22 cellular contexts compared by ENCODE assay signal in the genomic region with DNA sequence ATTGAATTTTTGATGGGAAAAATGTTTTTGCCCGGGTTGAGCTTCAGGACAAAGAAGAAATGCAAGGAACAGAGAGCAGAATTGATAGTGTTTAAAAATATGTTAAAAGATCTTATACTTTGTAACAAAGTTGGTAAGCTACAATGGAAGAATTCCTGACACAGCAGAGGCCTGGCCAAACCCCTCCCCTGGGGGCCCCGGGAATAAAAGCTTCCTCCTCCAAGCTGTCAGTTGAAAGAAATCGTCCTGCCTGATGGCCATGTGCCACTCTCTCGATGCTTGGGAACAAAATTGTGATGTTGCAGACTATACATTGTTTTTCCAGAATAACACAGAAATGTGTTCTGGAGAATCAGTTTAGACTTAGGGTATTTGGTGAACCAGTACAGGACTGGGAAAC. TPM values are rescaled to one million over a fixed set of nuclear protein-coding genes. Genes with fewer than 3 reads are reported as not detected.
DNase-seq lines count a peak whose midpoint lies in the region; ATAC-seq, FAIRE-seq and TF ChIP-seq lines count a peak whose summit lies in the region.
"Had no signal": no experiment of that assay in that cellular context is flagged by ENCODE, and none has a peak within 500 bp of the region (broad histone marks: within the 10 kb centered on the region; RNA-seq: fewer than 3 reads in every experiment).

No MANE protein-coding gene starts in this region.

- no peak overlapping the region for H2AK5ac ChIP-seq in H1 (ENCODE audit: low read depth, low read length)

- peaks cover 4 to 13% (median 7%) of the 10 kb centered on the region in 4 experiments; a peak in 5 of 7 replicates for H3K4me1 ChIP-seq in H1 (replicated peaks in 1 of 4; ENCODE audit: control insufficient read depth in 3 of 4, insufficient read depth in 4 of 4, low read length in 3 of 4)
- peaks cover 0 to 17% (median 4%) of the 10 kb centered on the region in 9 donors for H3K4me1 ChIP-seq in heart right ventricle
- H3K4me1 ChIP-seq in muscle layer of duodenum (ENCODE audit: control insufficient read depth in 1 of 2, insufficient read depth in 2 of 2, low read length in 2 of 2), result peaks cover 0 to 5% of the 10 kb centered on the region in 2 donors
- H3K4me1 ChIP-seq in upper lobe of right lung, result no peaks in the 10 kb centered on the region

- no peak for TF ChIP-seq EP300 in H1 (IDR thresholded peaks at IDR 0.05; ENCODE audit: borderline replicate concordance in 1 of 2, low read depth in 2 of 2, low read length in 2 of 2)

- H3K56ac ChIP-seq in H1 (replicated peaks; ENCODE audit: insufficient read length, low read depth, low read length), result no peak overlapping the region

- no peak overlapping the region for H4K91ac ChIP-seq in H1 (replicated peaks; ENCODE audit: insufficient read length, low read length)

- H3K79me2 ChIP-seq in H1 (ENCODE audit: control insufficient read depth in 1 of 2, insufficient read depth in 2 of 2, low read length in 2 of 2), result no peaks in the 10 kb centered on the region

- TF ChIP-seq CTCF in H1 (IDR thresholded peaks at IDR 0.05; ENCODE audit: control extremely low read depth in 1 of 3, insufficient read depth in 1 of 3, low read depth in 1 of 3, low read length in 3 of 3), result no peak
- no peak for TF ChIP-seq CTCF in heart right ventricle (IDR thresholded peaks at IDR 0.05)
- TF ChIP-seq CTCF in upper lobe of right lung (IDR thresholded peaks at IDR 0.05), result no peak

- no peak overlapping the region for H2BK5ac ChIP-seq in H1 (ENCODE audit: low read depth, low read length)

- no peak overlapping the region for H2AFZ ChIP-seq in H1 (ENCODE audit: low read length)
- H2AFZ ChIP-seq: PC-9 had no signal

- intact Hi-C loops in heart right ventricle (cut with DNase I), result no loop called here
- intact Hi-C loops in upper lobe of right lung (cut with DNase I), result no loop called here

- H3K4me3 ChIP-seq in H1 (ENCODE audit: extremely low read depth in 1 of 4, insufficient read depth in 2 of 4, low read depth in 3 of 4, low read length in 4 of 4) (no peak overlapping the region), heart right ventricle (no peak overlapping the region), muscle layer of duodenum (ENCODE audit: low read depth in 1 of 2, low read length in 2 of 2) (no peak overlapping the region), upper lobe of right lung (no peak overlapping the region)
- H3K4me3 ChIP-seq: PC-9 had no signal

- no peak overlapping the region for H3K18ac ChIP-seq in H1 (ENCODE audit: extremely low read depth, low read length)

- DNase-seq in H1 (ENCODE audit: low read depth in 1 of 2, low spot score in 2 of 2) (no peak), heart right ventricle (peak in 1 of 2 donors; percentile 48), upper lobe of right lung (peak; percentile 60), NCI-H2081 (lab: John Stamatoyannopoulos, UW) (no peak), NCI-H1930 (lab: John Stamatoyannopoulos, UW) (no peak), urothelium cell line (ENCODE audit: low spot score) (no peak)
- DNase-seq: C1 segment of cervical spinal cord; CD4-positive, alpha-beta memory T cell; COR-L47; DMS53; H9; KBM-7; NCI-H1105 treated with DMSO at 0.1 percent for 48 hours; NCI-H146; NCI-H2029; NCI-H446 treated with DMSO at 0.1 percent for 48 hours; NCI-H526 treated with DMSO at 0.1 percent for 48 hours; PC-9; SHP77 treated with DMSO at 0.1 percent for 48 hours had no signal

- H3K27ac ChIP-seq in H1 (ENCODE audit: low read depth, low read length) (no peak overlapping the region), heart right ventricle (peak overlapping the region in 3 of 10 donors; percentile 1 to 16 (median 6)), muscle layer of duodenum (ENCODE audit: low read length) (peak overlapping the region; percentile 8), upper lobe of right lung (no peak overlapping the region)
- H3K27ac ChIP-seq: PC-9 had no signal

- no peak overlapping the region for H2BK20ac ChIP-seq in H1 (ENCODE audit: low read length)

- no peaks in the 10 kb centered on the region for H3K9me3 ChIP-seq in H1 (ENCODE audit: insufficient read depth in 2 of 2, low read depth in 1 of 2, low read length in 1 of 2)
- H3K9me3 ChIP-seq in heart right ventricle, result peaks cover 0 to 11% (median 0%) of the 10 kb centered on the region in 11 donors
- H3K9me3 ChIP-seq in muscle layer of duodenum (ENCODE audit: control insufficient read depth in 1 of 2, low read length in 2 of 2), result peaks cover 0 to 8% of the 10 kb centered on the region in 2 donors
- no peaks in the 10 kb centered on the region for H3K9me3 ChIP-seq in upper lobe of right lung

- H3K27me3 ChIP-seq in H1 (replicated peaks in 1 of 4; ENCODE audit: control insufficient read depth in 3 of 4, extremely low read depth in 1 of 4, insufficient read depth in 3 of 4, low read length in 3 of 4) (peaks cover 0 to 3% (median 0%) of the 10 kb centered on the region in 4 experiments; a peak in 3 of 7 replicates), heart right ventricle (peaks cover 0 to 39% (median 7%) of the 10 kb centered on the region in 7 donors), muscle layer of duodenum (ENCODE audit: low read depth, low read length) (no peaks in the 10 kb centered on the region), upper lobe of right lung (no peaks in the 10 kb centered on the region)

- no peaks in the 10 kb centered on the region for H3K36me3 ChIP-seq in H1 (ENCODE audit: control insufficient read depth in 2 of 4, insufficient read depth in 4 of 4, low read length in 3 of 4)
- no peaks in the 10 kb centered on the region for H3K36me3 ChIP-seq in heart right ventricle
- no peaks in the 10 kb centered on the region for H3K36me3 ChIP-seq in muscle layer of duodenum (ENCODE audit: control insufficient read depth in 1 of 2, insufficient read depth in 2 of 2, low read length in 2 of 2)
- H3K36me3 ChIP-seq in upper lobe of right lung, result no peaks in the 10 kb centered on the region

- no peak overlapping the region for H3K14ac ChIP-seq in H1 (ENCODE audit: insufficient read length)

- H3K4ac ChIP-seq in H1 (replicated peaks; ENCODE audit: insufficient read length, low read depth, low read length), result no peak overlapping the region

- 64% methylated on average over 4 of the region's 4 CpGs; no CpG with 5 or more reads in 1 of the 2 experiments for WGBS in H1 (ENCODE audit: extremely low coverage in 1 of 2, insufficient coverage in 1 of 2, insufficient read length in 1 of 2, insufficient replicate concordance in 2 of 2, low coverage in 1 of 2, low lambda C conversion rate in 2 of 2, missing lambda C conversion rate in 1 of 2), 2 experiments
- WGBS in heart right ventricle, 2 donors, result 23 to 30% methylated on average over 4 of the region's 4 CpGs

- no peak overlapping the region for H2BK15ac ChIP-seq in H1 (ENCODE audit: low read length)

- H4K8ac ChIP-seq in H1 (ENCODE audit: extremely low read depth, insufficient read depth, low read length), result no peak overlapping the region

- no peak overlapping the region for H3K9ac ChIP-seq in H1 (replicated peaks in 1 of 4; ENCODE audit: extremely low read depth in 1 of 4, low read depth in 3 of 4, low read length in 3 of 4)

- H3K23ac ChIP-seq in H1 (ENCODE audit: insufficient read length), result no peak overlapping the region

- no peaks in the 10 kb centered on the region for H3K79me1 ChIP-seq in H1 (ENCODE audit: low read depth, low read length)

- no peak for TF ChIP-seq RAD21 in H1 (IDR thresholded peaks at IDR 0.05 in 1 of 2, conservative IDR thresholded peaks at IDR 0.05 in 1 of 2; ENCODE audit: low read depth in 2 of 2, low read length in 2 of 2)

- ATAC-seq in heart right ventricle, result peak in 5 of 8 donors; percentile 27 to 68 (median 48)
- ATAC-seq in upper lobe of right lung, result no peak

- POLR2A ChIA-PET in H1 (lab: Charles Lee; ENCODE audit: partially characterized antibody), result no interaction called here

- H3K23me2 ChIP-seq in H1 (ENCODE audit: low read depth, low read length), result no peaks in the 10 kb centered on the region

- H2BK120ac ChIP-seq in H1 (replicated peaks; ENCODE audit: low read depth, low read length), result no peak overlapping the region

- no peak overlapping the region for H2BK12ac ChIP-seq in H1 (ENCODE audit: low read depth, low read length)

- H4K20me1 ChIP-seq in H1 (replicated peaks in 1 of 2; ENCODE audit: control insufficient read depth in 1 of 2, insufficient read depth in 2 of 2, low read length in 2 of 2), result no peaks in the 10 kb centered on the region

- CTCF ChIA-PET in H1 (lab: Charles Lee; ENCODE audit: partially characterized antibody), result interaction anchor here (0.6 to 1.1 kb wide), 2 partner anchors 13 to 458 kb away, joined by 3 to 4 read pairs; no protein-coding TSS in a partner anchor

- FAIRE-seq in H1 (lab: Jason Lieb, UNC) (no peak), urothelium cell line (lab: Jason Lieb, UNC) (no peak)
- FAIRE-seq: GM18507 had no signal

- TF ChIP-seq POLR2A in H1 (IDR thresholded peaks at IDR 0.05; ENCODE audit: control extremely low read depth in 1 of 2, low read depth in 2 of 2, low read length in 2 of 2), result no peak

- no peak overlapping the region for H3K4me2 ChIP-seq in H1 (ENCODE audit: insufficient read depth in 1 of 2, low read depth in 2 of 2, low read length in 2 of 2)
- H3K4me2 ChIP-seq: PC-9 had no signal

- no peak overlapping the region for H4K5ac ChIP-seq in H1 (ENCODE audit: insufficient read length, low read depth, low read length)

TF ChIP-seq in H1, 55 proteins besides CTCF, POLR2A, EP300 and RAD21:
- TF ChIP-seq RBBP5 (IDR thresholded peaks at IDR 0.05; ENCODE audit: borderline replicate concordance, low read depth, low read length), result no peak
- TF ChIP-seq, protein P1, sequence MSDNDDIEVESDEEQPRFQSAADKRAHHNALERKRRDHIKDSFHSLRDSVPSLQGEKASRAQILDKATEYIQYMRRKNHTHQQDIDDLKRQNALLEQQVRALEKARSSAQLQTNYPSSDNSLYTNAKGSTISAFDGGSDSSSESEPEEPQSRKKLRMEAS (IDR thresholded peaks at IDR 0.05), result peak; percentile 46

RNA-seq across cellular contexts. Expression of gene TOX2, which starts 14.2 kb away (rescaled TPM):
- 3.4 TPM in 2 replicates for total RNA-seq in H1 (2021; fragmentation: NEBNext Ultra II Directional; extraction: Animal tissue kit (Norgen Biotek cat#: 25700))
- 1.8 and 2.5 TPM in 2 replicates for polyA plus RNA-seq in H1 (2011; rRNA removed)
- 0.83 TPM for polyA plus RNA-seq in H1 (2011; cell fraction: cytosol; rRNA removed)
- 1.8 TPM for polyA plus RNA-seq in H1 (2011; cell fraction: nucleus; rRNA removed)
- polyA plus RNA-seq in H1 (2012, experiment 1 of 2), result 1.6 to 3.7 TPM (median 3.2 TPM) in 4 replicates
- polyA plus RNA-seq in H1 (2012, experiment 2 of 2), result 3.3 TPM
- polyA plus RNA-seq in H1 (2013, experiment 1 of 2), result 4.8 TPM
- 5.4 TPM for polyA plus RNA-seq in H1 (2013, experiment 2 of 2)
- 0.44 and 0.46 TPM in 2 replicates for polyA minus RNA-seq in H1 (2011; rRNA and poly(A)+ RNA removed)
- polyA minus RNA-seq in H1 (2011; cell fraction: cytosol; rRNA and poly(A)+ RNA removed), result 1.7 TPM
- polyA minus RNA-seq in H1 (2011; cell fraction: nucleus; rRNA and poly(A)+ RNA removed), result 1.5 TPM
- total RNA-seq in heart right ventricle, result 1 to 10 TPM in 4 of 10 donors, under 1 TPM in 6; 0.25 to 1.6 (median 0.79) TPM
- 1 to 10 TPM; 1.5 to 2.0 TPM for polyA plus RNA-seq in heart right ventricle
- 24.3 TPM for total RNA-seq in upper lobe of right lung
- total RNA-seq: G401 had no signal
